ENCODE assay signal across 8 cellular contexts in the genomic region with DNA sequence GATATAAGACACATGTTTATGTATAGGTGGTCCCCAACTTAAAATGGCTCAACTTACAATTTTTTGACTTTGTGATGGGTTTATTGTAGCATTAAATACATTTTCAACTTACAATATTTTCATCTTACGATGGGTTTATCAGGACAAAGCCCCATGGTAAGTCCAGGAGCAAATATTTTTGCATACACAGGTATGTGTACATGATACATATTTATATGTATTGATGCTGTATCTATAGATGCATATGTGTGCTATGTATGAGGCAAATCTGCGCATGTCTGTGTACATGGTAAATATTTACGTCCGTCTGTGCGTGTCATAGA. TPM values are rescaled to one million over a fixed set of nuclear protein-coding genes. Genes with fewer than 3 reads are reported as not detected.
DNase-seq lines count a peak whose midpoint lies in the region; ATAC-seq lines count a peak whose summit lies in the region.

No MANE protein-coding gene starts in this region.

- H3K9me3 ChIP-seq in HAP-1, result no peaks in the 10 kb centered on the region; the same call in 1 of the 2 replicates

- DNase-seq in HAP-1 (ENCODE audit: low spot score in 2 of 2), result no peak
- no peak for DNase-seq in activated CD4-positive, alpha-beta memory T cell treated with anti-CD3 and anti-CD28 coated beads, Interleukin-2, amount 10 ng/mL, durations not matched to agents 7 days and 5 days
- DNase-seq in mesenteric fat pad (ENCODE audit: low spot score), result no peak
- DNase-seq in NCI-H2029 (lab: John Stamatoyannopoulos, UW), result no peak
- no peak for DNase-seq in activated CD8-positive, alpha-beta memory T cell treated with anti-CD3 and anti-CD28 coated beads for 24 hours

- peaks cover 38% of the 10 kb centered on the region for H3K4me1 Mint-ChIP-seq in activated CD4-positive, alpha-beta memory T cell treated with anti-CD3 and anti-CD28 coated beads, Interleukin-2, amount 10 ng/mL, durations not matched to agents 7 days and 5 days
- H3K4me1 Mint-ChIP-seq in stimulated activated memory B cell treated with anti-CD40 and anti-IgM and Interleukin-4, amounts not matched to agents 10 μg/mL and 1 μg/mL and 100 μg/mL, for 72 hours, result peaks cover 41% of the 10 kb centered on the region

- no peaks in the 10 kb centered on the region for H3K27me3 Mint-ChIP-seq in activated CD4-positive, alpha-beta memory T cell treated with anti-CD3 and anti-CD28 coated beads, Interleukin-2, amount 10 ng/mL, durations not matched to agents 7 days and 5 days
- H3K27me3 Mint-ChIP-seq in stimulated activated memory B cell treated with anti-CD40 and anti-IgM and Interleukin-4, amounts not matched to agents 10 μg/mL and 1 μg/mL and 100 μg/mL, for 72 hours, result no peaks in the 10 kb centered on the region

- H3K36me3 Mint-ChIP-seq in activated CD4-positive, alpha-beta memory T cell treated with anti-CD3 and anti-CD28 coated beads, Interleukin-2, amount 10 ng/mL, durations not matched to agents 7 days and 5 days (ENCODE audit: low read depth), result peaks cover 26% of the 10 kb centered on the region
- H3K36me3 Mint-ChIP-seq in stimulated activated memory B cell treated with anti-CD40 and anti-IgM and Interleukin-4, amounts not matched to agents 10 μg/mL and 1 μg/mL and 100 μg/mL, for 72 hours, result peaks cover 29% of the 10 kb centered on the region

- ATAC-seq in stimulated activated memory B cell treated with anti-CD40 and anti-IgM and Interleukin-4, amounts not matched to agents 10 μg/mL and 1 μg/mL and 100 μg/mL, for 72 hours, result no peak
- ATAC-seq in HG03521 (IDR thresholded peaks at IDR 0.05; ENCODE audit: unreplicated experiment), result no peak

- H3K27ac Mint-ChIP-seq in activated CD4-positive, alpha-beta memory T cell treated with anti-CD3 and anti-CD28 coated beads, Interleukin-2, amount 10 ng/mL, durations not matched to agents 7 days and 5 days, result peak overlapping the region; percentile 97
- H3K27ac Mint-ChIP-seq in stimulated activated memory B cell treated with anti-CD40 and anti-IgM and Interleukin-4, amounts not matched to agents 10 μg/mL and 1 μg/mL and 100 μg/mL, for 72 hours, result peak overlapping the region; percentile 89

- POLR2A ChIA-PET in activated CD4-positive, alpha-beta memory T cell treated with anti-CD3 and anti-CD28 coated beads, Interleukin-2, amount 10 ng/mL, durations not matched to agents 7 days and 5 days (lab: Charles Lee), result interaction anchor here (1.2 kb wide), 1 partner anchor 200 kb away, joined by 3 read pairs; no protein-coding TSS in a partner anchor

- CTCF ChIA-PET in activated CD4-positive, alpha-beta memory T cell treated with anti-CD3 and anti-CD28 coated beads, Interleukin-2, amount 10 ng/mL, durations not matched to agents 7 days and 5 days (lab: Charles Lee), result no interaction called here

- no peaks in the 10 kb centered on the region for H3K27me3 ChIP-seq in HAP-1 (ENCODE audit: low read depth)

- peaks cover 30% of the 10 kb centered on the region for H3K36me3 ChIP-seq in HAP-1 (replicated peaks)

- peak overlapping the region; percentile 37 for H3K4me3 ChIP-seq in HAP-1
- H3K4me3 ChIP-seq in iPS-11a (ENCODE audit: low read depth, low read length), result peak overlapping the region; percentile 30

- H3K9me3 Mint-ChIP-seq in activated CD4-positive, alpha-beta memory T cell treated with anti-CD3 and anti-CD28 coated beads, Interleukin-2, amount 10 ng/mL, durations not matched to agents 7 days and 5 days, result no peaks in the 10 kb centered on the region
- no peaks in the 10 kb centered on the region for H3K9me3 Mint-ChIP-seq in stimulated activated memory B cell treated with anti-CD40 and anti-IgM and Interleukin-4, amounts not matched to agents 10 μg/mL and 1 μg/mL and 100 μg/mL, for 72 hours

- peak overlapping the region; percentile 81 for H3K4me3 Mint-ChIP-seq in activated CD4-positive, alpha-beta memory T cell treated with anti-CD3 and anti-CD28 coated beads, Interleukin-2, amount 10 ng/mL, durations not matched to agents 7 days and 5 days
- H3K4me3 Mint-ChIP-seq in stimulated activated memory B cell treated with anti-CD40 and anti-IgM and Interleukin-4, amounts not matched to agents 10 μg/mL and 1 μg/mL and 100 μg/mL, for 72 hours, result peak overlapping the region; percentile 90

- in situ Hi-C loops in HAP-1 (cut with MboI; ENCODE audit: low sequenced_read_pairs), result no loop called here

- peaks cover 24% of the 10 kb centered on the region for H3K4me1 ChIP-seq in HAP-1

RNA-seq across cellular contexts. Expression of a gene that starts 0.7 kb away (rescaled TPM):
- 10 to 100 TPM; 55.0 to 55.7 TPM for total RNA-seq in activated CD4-positive, alpha-beta memory T cell treated with anti-CD3 and anti-CD28 coated beads, Interleukin-2, amount 10 ng/mL, durations not matched to agents 7 days and 5 days
- 75.3 TPM for total RNA-seq in mesenteric fat pad
